Comparison of ENCODE assay signal across 32 cellular contexts in the genomic region with DNA sequence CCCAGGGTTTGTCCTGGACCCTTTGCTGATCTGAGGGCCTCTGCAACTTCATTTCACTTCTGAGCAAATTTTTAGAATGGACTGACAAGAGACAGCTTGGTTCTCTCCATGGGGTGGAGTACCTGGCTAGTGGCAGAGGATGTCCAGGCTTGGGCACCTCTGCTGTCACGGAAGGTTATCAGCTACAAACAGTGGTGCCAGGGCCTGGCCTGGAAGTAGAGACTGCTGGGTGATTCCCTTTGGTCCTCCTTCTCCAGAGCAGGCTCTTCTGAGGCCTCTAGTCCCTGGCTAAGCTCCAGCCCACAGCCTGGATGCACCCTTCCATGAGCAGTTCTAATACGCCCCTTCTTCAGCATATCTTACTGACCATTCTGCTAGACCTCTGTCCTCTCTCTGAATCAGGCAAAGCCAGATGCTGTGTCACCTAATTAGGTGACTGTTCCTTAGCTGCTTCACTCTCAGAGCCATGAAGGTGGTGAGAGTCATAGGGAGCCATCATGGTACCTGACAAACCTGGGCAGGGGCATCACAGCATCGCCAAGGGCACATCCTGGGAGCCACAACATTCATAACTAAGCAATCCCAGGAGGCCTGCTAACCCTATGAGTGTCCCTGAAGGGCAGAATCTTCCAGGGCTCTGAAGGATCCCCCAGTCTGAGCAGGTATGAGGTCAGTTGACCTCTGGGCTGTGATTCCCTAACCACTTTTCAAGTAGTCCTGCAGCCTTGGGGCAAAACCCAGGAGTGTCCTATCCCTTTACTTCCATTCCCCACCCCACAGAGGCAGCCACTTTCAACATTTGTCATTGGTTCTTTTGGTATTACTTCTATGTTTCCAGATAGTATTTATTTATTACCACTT. TPM values are rescaled to one million over a fixed set of nuclear protein-coding genes. Genes with fewer than 3 reads are reported as not detected.
DNase-seq lines count a peak whose midpoint lies in the region; ATAC-seq and TF ChIP-seq lines count a peak whose summit lies in the region.
"Had no signal": no experiment of that assay in that cellular context is flagged by ENCODE, and none has a peak within 500 bp of the region (broad histone marks: within the 10 kb centered on the region; RNA-seq: fewer than 3 reads in every experiment).

No MANE protein-coding gene starts in this region.

- H2AK5ac ChIP-seq in neuronal stem cell (ENCODE audit: low read depth, low read length): peak overlapping the region; percentile 37

- H3K14ac ChIP-seq in neuronal stem cell (ENCODE audit: low read length): no peak overlapping the region

- H3K4ac ChIP-seq in neuronal stem cell (ENCODE audit: low read length): no peak overlapping the region

- no CpG with 5 or more reads among the region's 3 CpGs for WGBS in neuronal stem cell (ENCODE audit: extremely low coverage in 2 of 2, insufficient read length in 2 of 2, insufficient replicate concordance in 1 of 2), 2 donors

- no peak for TF ChIP-seq CTCF in dorsolateral prefrontal cortex (IDR thresholded peaks at IDR 0.05 in 54 of 56, conservative IDR thresholded peaks at IDR 0.05 in 2 of 56; ENCODE audit: low read depth in 1 of 56, partially characterized antibody in 56 of 56)

- no peak overlapping the region for H3K23ac ChIP-seq in neuronal stem cell (ENCODE audit: low read depth, low read length, poor library complexity)

- DNase-seq in NCI-H69 (lab: John Stamatoyannopoulos, UW) (peak; percentile 22), dorsolateral prefrontal cortex (peak in 1 of 10 donors; percentile 47), neuronal stem cell (ENCODE audit: low spot score) (no peak), foreskin melanocyte (no peak), NCI-H2171 (lab: John Stamatoyannopoulos, UW) (no peak), NCI-H1694 treated with DMSO at 0.1 percent for 48 hours (lab: John Stamatoyannopoulos, UW) (no peak)
- DNase-seq: ACHN; activated CD4-positive, alpha-beta T cell treated with anti-CD3 and anti-CD28 coated beads for 36 hours; activated CD8-positive, alpha-beta T cell treated with anti-CD3 and anti-CD28 coated beads for 36 hours; amygdala; CD4-positive, alpha-beta memory T cell; endodermal cell; esophagus squamous epithelium; GOT3; hypothalamus; left colon; mammary epithelial cell; MM.1S; NCI-H1105 treated with DMSO at 0.1 percent for 48 hours; NCI-H1930; NCI-H226; NCI-H774; pancreas; retina; SHP77; stimulated activated CD4-positive, alpha-beta T cell treated with anti-CD3 and anti-CD28 coated beads, Interleukin-2, amount 100 ng/mL, for 48 hours; stomach had no signal

- H3K27me3 ChIP-seq in ACC112 (ENCODE audit: insufficient read depth, low read length) (no peaks in the 10 kb centered on the region), dorsolateral prefrontal cortex (no peaks in the 10 kb centered on the region), neuronal stem cell (ENCODE audit: control insufficient read depth in 3 of 3, insufficient read depth in 3 of 3, low read depth in 1 of 3, low read length in 3 of 3) (peaks cover 0 to 23% (median 15%) of the 10 kb centered on the region in 3 experiments)

- H2BK5ac ChIP-seq in neuronal stem cell (ENCODE audit: low read length): no peak overlapping the region

- peaks cover 42% of the 10 kb centered on the region for H3K4me1 ChIP-seq in ACC112 (ENCODE audit: control insufficient read depth, insufficient read depth, low read length, unreplicated experiment)
- H3K4me1 ChIP-seq in neuronal stem cell (ENCODE audit: control insufficient read depth in 2 of 2, insufficient read depth in 1 of 2, low read depth in 1 of 2, low read length in 2 of 2): peaks cover 0 to 10% of the 10 kb centered on the region in 2 donors

- H2BK120ac ChIP-seq in neuronal stem cell (ENCODE audit: low read depth, low read length): no peak overlapping the region

- ATAC-seq in GM21717 (IDR thresholded peaks at IDR 0.05; ENCODE audit: unreplicated experiment): no peak
- ATAC-seq: activated CD4-positive, alpha-beta T cell treated with anti-CD3 and anti-CD28 coated beads for 36 hours; activated CD8-positive, alpha-beta T cell treated with anti-CD3 and anti-CD28 coated beads for 36 hours; gastroesophageal sphincter; left colon; Panc1; pancreas had no signal

- peak overlapping the region; percentile 32; the same call in 1 of the 2 replicates for H3K4me3 ChIP-seq in ACC112 (ENCODE audit: low read depth, low read length)
- H3K4me3 ChIP-seq in dorsolateral prefrontal cortex: no peak overlapping the region
- H3K4me3 ChIP-seq in neuronal stem cell (ENCODE audit: low read length in 2 of 2): no peak overlapping the region
- H3K4me3 ChIP-seq: esophagus squamous epithelium, gastroesophageal sphincter, pancreas, stomach, tibial nerve had no signal

- H3K4me2 ChIP-seq in neuronal stem cell (ENCODE audit: insufficient read depth, low read length, poor library complexity, severe bottlenecking): no peak overlapping the region

- H3K79me2 ChIP-seq in ACC112 (ENCODE audit: control insufficient read depth, insufficient read depth, low read length, unreplicated experiment): peaks cover 90% of the 10 kb centered on the region

- no peak overlapping the region for H2BK12ac ChIP-seq in neuronal stem cell (ENCODE audit: low read length)

- no peak overlapping the region for H4K8ac ChIP-seq in neuronal stem cell (ENCODE audit: low read depth, low read length)

- no peak overlapping the region for H2BK15ac ChIP-seq in neuronal stem cell (ENCODE audit: low read length)

- intact Hi-C loops in dorsolateral prefrontal cortex (cut with DNase I): no loop called here

- H3K79me1 ChIP-seq in neuronal stem cell (ENCODE audit: low read depth, low read length): no peaks in the 10 kb centered on the region

- peak overlapping the region; percentile 2 for H3K18ac ChIP-seq in neuronal stem cell (ENCODE audit: low read length)

- H3K36me3 ChIP-seq in ACC112 (ENCODE audit: insufficient read depth, low read length): peaks cover 3% of the 10 kb centered on the region; the same call in 1 of the 2 replicates
- no peaks in the 10 kb centered on the region for H3K36me3 ChIP-seq in neuronal stem cell (replicated peaks in 1 of 2; ENCODE audit: control insufficient read depth in 2 of 2, insufficient read depth in 2 of 2, low read length in 2 of 2)
- H3K36me3 ChIP-seq: esophagus squamous epithelium, gastroesophageal sphincter, pancreas, stomach, tibial nerve had no signal

- no peak overlapping the region for H2AFZ ChIP-seq in ACC112 (ENCODE audit: low read length, unreplicated experiment)
- no peak overlapping the region for H2AFZ ChIP-seq in neuronal stem cell (ENCODE audit: low read length)

- H3K27ac ChIP-seq in ACC112 (ENCODE audit: low read depth, low read length): no peak overlapping the region
- H3K27ac ChIP-seq in dorsolateral prefrontal cortex: peak overlapping the region in 49 of 59 donors; percentile 3 to 98 (median 89)
- no peak overlapping the region for H3K27ac ChIP-seq in neuronal stem cell (replicated peaks; ENCODE audit: low read length)
- H3K27ac ChIP-seq: esophagus squamous epithelium, gastroesophageal sphincter, pancreas, stomach, tibial nerve had no signal

- H4K91ac ChIP-seq in neuronal stem cell (ENCODE audit: low read depth, low read length, poor library complexity): peak overlapping the region; percentile 27

- H3K9ac ChIP-seq in neuronal stem cell (ENCODE audit: low read depth, low read length, poor library complexity): no peak overlapping the region

- H3K9me3 ChIP-seq in neuronal stem cell (replicated peaks in 1 of 2; ENCODE audit: control insufficient read depth in 2 of 2, insufficient read depth in 1 of 2, low read depth in 1 of 2, low read length in 2 of 2): no peaks in the 10 kb centered on the region
- H3K9me3 ChIP-seq: esophagus squamous epithelium, gastroesophageal sphincter, pancreas, stomach, tibial nerve had no signal

RNA-seq across cellular contexts. Expression of gene ARHGAP22, which starts 4.0 kb away (rescaled TPM):
- 100 to 1,000 TPM in 1 of 120 experiments, 10 to 100 TPM in 119; 17.5 to 100 (median 34.4) TPM for total RNA-seq in dorsolateral prefrontal cortex
- polyA plus RNA-seq in neuronal stem cell (2013, experiment 1 of 2): 4.5 TPM
- 4.7 TPM for polyA plus RNA-seq in neuronal stem cell (2013, experiment 2 of 2)
- total RNA-seq: activated CD8-positive, alpha-beta T cell treated with anti-CD3 and anti-CD28 coated beads for 36 hours had no signal
- polyA plus RNA-seq: CD4-positive, alpha-beta memory T cell had no signal

Comparison
In these comparisons a context has a peak if more than half of its experiments do, and no peak if none do; other contexts are left out.
1. H3K27ac ChIP-seq: peak in dorsolateral prefrontal cortex (49 of 59); none in ACC112 (single experiment) and neuronal stem cell (single experiment).